12 cellular contexts compared by ENCODE assay signal in the genomic region with DNA sequence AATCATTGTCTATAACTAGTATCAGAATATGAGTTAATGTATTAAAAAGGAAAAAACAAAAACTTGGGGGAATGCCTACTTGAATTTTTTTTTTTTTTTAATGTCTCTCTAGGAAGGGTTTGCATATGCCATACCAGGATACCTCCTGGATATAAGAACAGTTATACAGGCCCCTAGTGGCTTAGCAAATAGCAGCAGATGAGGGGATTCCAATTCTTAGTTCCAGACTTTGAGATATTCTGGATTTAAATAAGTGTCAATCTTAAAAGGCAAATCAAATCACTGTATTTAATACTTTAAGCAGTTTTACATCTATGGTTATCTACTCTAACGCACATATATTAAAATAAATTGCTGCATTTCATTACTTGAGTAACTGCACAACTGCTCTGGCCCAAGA.
A peak's percentile ranks its signal among the peaks of the same experiment; 100 is the strongest.
DNase-seq lines count a peak whose midpoint lies in the region; ATAC-seq, FAIRE-seq and TF ChIP-seq lines count a peak whose summit lies in the region.
"Had no signal": no experiment of that assay in that cellular context is flagged by ENCODE, and none has a peak within 500 bp of the region (broad histone marks: within the 10 kb centered on the region; RNA-seq: fewer than 3 reads in every experiment).

No MANE protein-coding gene starts in this region.

- H3K27me3 ChIP-seq in bronchial epithelial cell (ENCODE audit: control insufficient read depth, insufficient read depth, low read length), result peaks cover 3% of the 10 kb centered on the region

- no peaks in the 10 kb centered on the region for H3K36me3 Mint-ChIP-seq in activated CD8-positive, alpha-beta T cell treated with anti-CD3 and anti-CD28 coated beads, Interleukin-2, amount 10 ng/mL, durations not matched to agents 7 days and 5 days (ENCODE audit: low read depth)
- H3K36me3 Mint-ChIP-seq in endothelial cell (ENCODE audit: low read depth, unreplicated experiment), result no peaks in the 10 kb centered on the region
- H3K36me3 Mint-ChIP-seq: activated naive CD8-positive, alpha-beta T cell treated with anti-CD3 and anti-CD28 coated beads for 36 hours had no signal

- ATAC-seq in left lobe of liver, result peak; percentile 26
- ATAC-seq in activated CD8-positive, alpha-beta T cell treated with anti-CD3 and anti-CD28 coated beads, Interleukin-2, amount 10 ng/mL, durations not matched to agents 7 days and 5 days, result no peak
- ATAC-seq: right cardiac atrium; stimulated activated naive CD8-positive, alpha-beta T cell treated with anti-CD3 and anti-CD28 coated beads, Interleukin-15, amount 100 ng/mL, for 72 hours had no signal

- DNase-seq in COR-L47 (lab: John Stamatoyannopoulos, UW) (peak; percentile 32), NCI-H1694 treated with DMSO at 0.1 percent for 48 hours (lab: John Stamatoyannopoulos, UW) (peak; percentile 44), bronchial epithelial cell (ENCODE audit: low read depth) (peak; percentile 30), left lobe of liver (ENCODE audit: low spot score) (no peak), NAMALWA (ENCODE audit: low spot score) (no peak), endothelial cell (ENCODE audit: low spot score) (no peak)
- no peak for DNase-seq in activated CD8-positive, alpha-beta T cell treated with anti-CD3 and anti-CD28 coated beads, Interleukin-2, amount 10 ng/mL, durations not matched to agents 7 days and 5 days
- no peak for DNase-seq in activated CD4-positive, alpha-beta T cell treated with anti-CD3 and anti-CD28 coated beads for 1 hour
- DNase-seq: activated naive CD8-positive, alpha-beta T cell treated with anti-CD3 and anti-CD28 coated beads for 36 hours; NCI-H1048; right cardiac atrium; stimulated activated naive CD8-positive, alpha-beta T cell treated with anti-CD3 and anti-CD28 coated beads, Interleukin-15, amount 100 ng/mL, for 72 hours had no signal

- POLR2A ChIA-PET in activated CD8-positive, alpha-beta T cell treated with anti-CD3 and anti-CD28 coated beads, Interleukin-2, amount 10 ng/mL, durations not matched to agents 7 days and 5 days (lab: Charles Lee), result no interaction called here

- no peak for FAIRE-seq in bronchial epithelial cell (lab: Jason Lieb, UNC)

- CTCF ChIA-PET in activated CD8-positive, alpha-beta T cell treated with anti-CD3 and anti-CD28 coated beads, Interleukin-2, amount 10 ng/mL, durations not matched to agents 7 days and 5 days (lab: Charles Lee), result no interaction called here

- H3K9me3 Mint-ChIP-seq in activated CD8-positive, alpha-beta T cell treated with anti-CD3 and anti-CD28 coated beads, Interleukin-2, amount 10 ng/mL, durations not matched to agents 7 days and 5 days (ENCODE audit: insufficient read depth), result no peaks in the 10 kb centered on the region
- H3K9me3 Mint-ChIP-seq in endothelial cell (ENCODE audit: unreplicated experiment), result no peaks in the 10 kb centered on the region
- H3K9me3 Mint-ChIP-seq: activated naive CD8-positive, alpha-beta T cell treated with anti-CD3 and anti-CD28 coated beads for 36 hours; stimulated activated naive CD8-positive, alpha-beta T cell treated with anti-CD3 and anti-CD28 coated beads, Interleukin-15, amount 100 ng/mL, for 72 hours had no signal

- no peaks in the 10 kb centered on the region for H3K36me3 ChIP-seq in bronchial epithelial cell (ENCODE audit: control insufficient read depth, insufficient read depth, low read length)

- peaks cover 3% of the 10 kb centered on the region for H3K4me1 Mint-ChIP-seq in activated CD8-positive, alpha-beta T cell treated with anti-CD3 and anti-CD28 coated beads, Interleukin-2, amount 10 ng/mL, durations not matched to agents 7 days and 5 days (ENCODE audit: low read depth)
- peaks cover 6% of the 10 kb centered on the region for H3K4me1 Mint-ChIP-seq in endothelial cell (ENCODE audit: unreplicated experiment)

- H3K4me3 ChIP-seq in bronchial epithelial cell (ENCODE audit: low read depth, low read length), result no peak overlapping the region

- TF ChIP-seq CTCF in bronchial epithelial cell (IDR thresholded peaks at IDR 0.05; ENCODE audit: insufficient read depth, low read length, severe bottlenecking) (no peak), endothelial cell (IDR thresholded peaks at IDR 0.05; ENCODE audit: unreplicated experiment) (no peak)

- H3K4me3 Mint-ChIP-seq in activated CD8-positive, alpha-beta T cell treated with anti-CD3 and anti-CD28 coated beads, Interleukin-2, amount 10 ng/mL, durations not matched to agents 7 days and 5 days, result no peak overlapping the region
- no peak overlapping the region for H3K4me3 Mint-ChIP-seq in endothelial cell (ENCODE audit: unreplicated experiment)
- H3K4me3 Mint-ChIP-seq: activated naive CD8-positive, alpha-beta T cell treated with anti-CD3 and anti-CD28 coated beads for 36 hours; stimulated activated naive CD8-positive, alpha-beta T cell treated with anti-CD3 and anti-CD28 coated beads, Interleukin-15, amount 100 ng/mL, for 72 hours had no signal

- no peak overlapping the region for H3K27ac Mint-ChIP-seq in activated CD8-positive, alpha-beta T cell treated with anti-CD3 and anti-CD28 coated beads, Interleukin-2, amount 10 ng/mL, durations not matched to agents 7 days and 5 days
- no peak overlapping the region for H3K27ac Mint-ChIP-seq in endothelial cell (ENCODE audit: unreplicated experiment)
- H3K27ac Mint-ChIP-seq: activated naive CD8-positive, alpha-beta T cell treated with anti-CD3 and anti-CD28 coated beads for 36 hours; stimulated activated naive CD8-positive, alpha-beta T cell treated with anti-CD3 and anti-CD28 coated beads, Interleukin-15, amount 100 ng/mL, for 72 hours had no signal

- H3K27me3 Mint-ChIP-seq in activated CD8-positive, alpha-beta T cell treated with anti-CD3 and anti-CD28 coated beads, Interleukin-2, amount 10 ng/mL, durations not matched to agents 7 days and 5 days (ENCODE audit: low read depth), result peaks cover 44% of the 10 kb centered on the region
- H3K27me3 Mint-ChIP-seq in endothelial cell (ENCODE audit: unreplicated experiment), result peaks cover 5% of the 10 kb centered on the region

Comparison
In these comparisons a context has a peak if more than half of its experiments do, and no peak if none do; other contexts are left out.
1. DNase-seq: peak in COR-L47 (single experiment), NCI-H1694 treated with DMSO at 0.1 percent for 48 hours (single experiment) and bronchial epithelial cell (single experiment); none in left lobe of liver (single experiment), activated CD8-positive, alpha-beta T cell treated with anti-CD3 and anti-CD28 coated beads, Interleukin-2, amount 10 ng/mL, durations not matched to agents 7 days and 5 days (single experiment), NAMALWA (single experiment), endothelial cell (single experiment) and activated CD4-positive, alpha-beta T cell treated with anti-CD3 and anti-CD28 coated beads for 1 hour (single experiment).